9 cellular contexts compared by ENCODE assay signal in the genomic region with DNA sequence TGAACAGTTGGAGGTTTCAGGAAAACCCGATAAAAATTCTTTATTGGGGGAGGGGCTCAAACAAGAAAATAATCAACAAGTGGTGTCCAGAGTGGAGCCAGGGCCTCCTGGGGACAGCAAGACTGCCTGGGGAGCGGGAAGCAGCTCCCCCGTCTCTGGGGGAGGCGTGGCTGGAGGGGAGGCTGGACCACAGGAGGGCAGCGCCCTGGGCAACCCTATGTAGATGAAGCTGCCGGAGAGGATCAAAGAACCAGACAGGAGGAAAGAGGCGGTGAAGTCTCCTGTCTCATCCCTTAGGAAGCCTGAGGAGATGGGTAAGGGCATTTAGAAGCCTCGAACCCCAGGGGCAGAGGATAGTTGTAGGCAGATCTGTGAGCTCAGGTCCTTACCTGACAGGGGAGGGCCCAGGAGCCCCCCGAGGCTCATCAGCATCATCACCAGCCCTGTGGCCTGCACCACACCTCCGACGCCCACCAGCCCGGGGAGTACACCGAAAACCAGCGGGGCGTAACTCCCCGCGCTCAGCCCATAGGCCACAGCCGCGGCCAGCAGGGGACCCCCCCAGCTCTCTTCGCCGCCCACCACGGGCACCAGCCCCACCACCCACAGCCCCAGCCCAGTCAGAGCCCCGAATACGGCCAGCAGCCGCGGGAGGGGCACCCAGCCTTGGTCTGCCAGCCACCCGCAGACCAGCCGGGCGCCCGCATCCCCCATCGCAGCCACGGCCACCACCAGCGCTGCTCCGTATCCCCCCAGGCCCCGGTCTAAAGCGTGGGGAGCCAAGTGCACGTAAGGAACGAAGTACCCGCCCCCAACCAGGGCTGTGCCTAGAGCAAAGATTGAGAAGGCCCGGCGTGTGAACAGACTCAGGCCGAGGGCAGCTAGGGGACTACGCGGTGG. TPM values are rescaled to one million over a fixed set of nuclear protein-coding genes. Genes with fewer than 3 reads are reported as not detected.
A peak's percentile ranks its signal among the peaks of the same experiment; 100 is the strongest.
DNase-seq lines count a peak whose midpoint lies in the region; ATAC-seq lines count a peak whose summit lies in the region.
"Had no signal": no experiment of that assay in that cellular context is flagged by ENCODE, and none has a peak within 500 bp of the region (broad histone marks: within the 10 kb centered on the region; RNA-seq: fewer than 3 reads in every experiment).

No MANE protein-coding gene starts in this region.

- peaks cover 56% of the 10 kb centered on the region for H3K27me3 Mint-ChIP-seq in dendritic cell treated with granulocyte-macrophage colony-stimulating factor and Interleukin-4, amounts not matched to agents 40 ng/mL and 50 ng/mL, for 4 days
- no peaks in the 10 kb centered on the region for H3K27me3 Mint-ChIP-seq in naive B cell

- H3K4me3 Mint-ChIP-seq in dendritic cell treated with granulocyte-macrophage colony-stimulating factor and Interleukin-4, amounts not matched to agents 40 ng/mL and 50 ng/mL, for 4 days, result peak overlapping the region; percentile 50
- H3K4me3 Mint-ChIP-seq in naive B cell, result peak overlapping the region; percentile 74 to 91 (median 86)

- H3K9me3 ChIP-seq in BLaER1 treated with 17β-estradiol and CSF1 and Interleukin-3, amounts not matched to agents 10 nM and 100 nM (replicated peaks in 1 of 11), result no peaks in the 10 kb centered on the region
- no peaks in the 10 kb centered on the region for H3K9me3 ChIP-seq in HUES64 (ENCODE audit: insufficient read depth, low read depth, low read length)

- peak overlapping the region in 3 of 10 experiments; percentile 54 to 67 (median 62); a peak in 4 of 20 replicates for H3K4me3 ChIP-seq in BLaER1 treated with 17β-estradiol and CSF1 and Interleukin-3, amounts not matched to agents 10 nM and 100 nM
- H3K4me3 ChIP-seq in HUES64 (ENCODE audit: low read length), result peak overlapping the region; percentile 52

- H3K9ac ChIP-seq in BLaER1 treated with 17β-estradiol and CSF1 and Interleukin-3, amounts not matched to agents 10 nM and 100 nM, result peak overlapping the region in 5 of 11 experiments; percentile 19 to 80 (median 77); a peak in 6 of 22 replicates
- no peak overlapping the region for H3K9ac ChIP-seq in HUES64 (ENCODE audit: low read depth, low read length)
- H3K9ac ChIP-seq: KMS-11 had no signal

- WGBS in HUES64, result 6% methylated on average over 44 of the region's 44 CpGs

- H3K36me3 ChIP-seq in BLaER1 treated with 17β-estradiol and CSF1 and Interleukin-3, amounts not matched to agents 10 nM and 100 nM, result no peaks in the 10 kb centered on the region
- H3K36me3 ChIP-seq in HUES64 (ENCODE audit: insufficient read depth, low read length), result no peaks in the 10 kb centered on the region

- peak; percentile 20 to 23 for ATAC-seq in naive B cell (ENCODE audit: low read depth in 2 of 2)

- DNase-seq in naive B cell, result peak; percentile 56
- DNase-seq in 8988T, result no peak
- no peak for DNase-seq in Ammon's horn (ENCODE audit: low spot score)
- DNase-seq in NCI-H1436 treated with DMSO at 0.1 percent for 48 hours (lab: John Stamatoyannopoulos, UW), result no peak
- DNase-seq in pons (ENCODE audit: low spot score), result no peak

- H4K20me1 ChIP-seq in BLaER1 treated with 17β-estradiol and CSF1 and Interleukin-3, amounts not matched to agents 10 nM and 100 nM, result peaks cover 0 to 22% (median 0%) of the 10 kb centered on the region in 11 experiments; a peak in 2 of 22 replicates

- peaks cover 49% of the 10 kb centered on the region for H3K4me1 Mint-ChIP-seq in dendritic cell treated with granulocyte-macrophage colony-stimulating factor and Interleukin-4, amounts not matched to agents 40 ng/mL and 50 ng/mL, for 4 days (ENCODE audit: low read depth)
- H3K4me1 Mint-ChIP-seq in naive B cell, result peaks cover 47 to 56% (median 54%) of the 10 kb centered on the region in 3 donors

- H3K27ac ChIP-seq in BLaER1 treated with 17β-estradiol and CSF1 and Interleukin-3, amounts not matched to agents 10 nM and 100 nM, result no peak overlapping the region
- H3K27ac ChIP-seq in HUES64 (ENCODE audit: low read depth, low read length), result no peak overlapping the region
- H3K27ac ChIP-seq: KMS-11 had no signal

- H3K4me1 ChIP-seq in BLaER1 treated with 17β-estradiol and CSF1 and Interleukin-3, amounts not matched to agents 10 nM and 100 nM, result peaks cover 41 to 86% (median 81%) of the 10 kb centered on the region in 10 experiments
- peaks cover 8% of the 10 kb centered on the region for H3K4me1 ChIP-seq in HUES64 (ENCODE audit: insufficient read depth, low read length)

- H3K27ac Mint-ChIP-seq in dendritic cell treated with granulocyte-macrophage colony-stimulating factor and Interleukin-4, amounts not matched to agents 40 ng/mL and 50 ng/mL, for 4 days, result peak overlapping the region; percentile 58
- peak overlapping the region; percentile 44 to 88 (median 87) for H3K27ac Mint-ChIP-seq in naive B cell

- peak overlapping the region; percentile 87 to 100 (median 98) for H3K4me2 ChIP-seq in BLaER1 treated with 17β-estradiol and CSF1 and Interleukin-3, amounts not matched to agents 10 nM and 100 nM
- H3K4me2 ChIP-seq: KMS-11 had no signal

- peaks cover 38 to 52% (median 45%) of the 10 kb centered on the region in 11 experiments for H3K27me3 ChIP-seq in BLaER1 treated with 17β-estradiol and CSF1 and Interleukin-3, amounts not matched to agents 10 nM and 100 nM
- H3K27me3 ChIP-seq in HUES64 (ENCODE audit: insufficient read depth, low read length), result peaks cover 59% of the 10 kb centered on the region

- H3K9me3 Mint-ChIP-seq in dendritic cell treated with granulocyte-macrophage colony-stimulating factor and Interleukin-4, amounts not matched to agents 40 ng/mL and 50 ng/mL, for 4 days, result no peaks in the 10 kb centered on the region
- no peaks in the 10 kb centered on the region for H3K9me3 Mint-ChIP-seq in naive B cell

- H3K36me3 Mint-ChIP-seq in dendritic cell treated with granulocyte-macrophage colony-stimulating factor and Interleukin-4, amounts not matched to agents 40 ng/mL and 50 ng/mL, for 4 days (ENCODE audit: low read depth), result peaks cover 12% of the 10 kb centered on the region
- no peaks in the 10 kb centered on the region for H3K36me3 Mint-ChIP-seq in naive B cell

- intact Hi-C loops in dendritic cell treated with granulocyte-macrophage colony-stimulating factor and Interleukin-4, amounts not matched to agents 40 ng/mL and 50 ng/mL, for 4 days (cut with micrococcal nuclease), result no loop called here

RNA-seq across cellular contexts. Expression of gene SLC16A11, which starts 2.0 kb away (rescaled TPM):
- polyA plus RNA-seq in HUES64 (2013, experiment 1 of 2), result 1.0 TPM
- 0.76 TPM for polyA plus RNA-seq in HUES64 (2013, experiment 2 of 2)
- 1 to 10 TPM in 5 of 6 donors, not detected in 1; 1.8 to 3.6 (median 2.3) TPM for polyA plus RNA-seq in naive B cell (ENCODE audit: low read depth in 6 of 6)

RNA-seq across cellular contexts. Expression of gene SLC16A13, which starts 6.0 kb away (rescaled TPM):
- 3.4 TPM for polyA plus RNA-seq in HUES64 (2013, experiment 1 of 2)
- polyA plus RNA-seq in HUES64 (2013, experiment 2 of 2), result 4.9 TPM
- 1 to 10 TPM in 5 of 6 donors, under 1 TPM in 1; 0.66 to 3.0 (median 2.4) TPM for polyA plus RNA-seq in naive B cell (ENCODE audit: low read depth in 6 of 6)

RNA-seq across cellular contexts. Expression of gene BCL6B, which starts 19.0 kb away (rescaled TPM):
- polyA plus RNA-seq in HUES64 (2013, experiment 1 of 2), result 2.0 TPM
- 2.3 TPM for polyA plus RNA-seq in HUES64 (2013, experiment 2 of 2)
- under 1 TPM in 3 of 6 donors, not detected in 3; 0.21 to 0.36 (median 0.29) TPM for polyA plus RNA-seq in naive B cell (ENCODE audit: low read depth in 6 of 6)

RNA-seq across cellular contexts. Expression of gene RNASEK, which starts 29.4 kb away (rescaled TPM):
- polyA plus RNA-seq in HUES64 (2013, experiment 1 of 2), result 132 TPM
- 153 TPM for polyA plus RNA-seq in HUES64 (2013, experiment 2 of 2)
- polyA plus RNA-seq in naive B cell (ENCODE audit: low read depth in 6 of 6), result 100 to 1,000 TPM; 678 to 895 (median 858) TPM

RNA-seq across cellular contexts. Expression of gene CLEC10A, which starts 38.2 kb away (rescaled TPM):
- 2.1 TPM for polyA plus RNA-seq in HUES64 (2013, experiment 1 of 2)
- polyA plus RNA-seq in HUES64 (2013, experiment 2 of 2), result 1.5 TPM
- polyA plus RNA-seq in naive B cell (ENCODE audit: low read depth in 6 of 6), result under 1 TPM in 1 of 6 donors, not detected in 5; 0.82 TPM
